In genomic region chr1:107138767-107139445, GRCh38 we compare ENCODE assay signal across 12 cellular contexts. TPM values are rescaled to one million over a fixed set of nuclear protein-coding genes. Genes with fewer than 3 reads are reported as not detected.
A peak's percentile ranks its signal among the peaks of the same experiment; 100 is the strongest.
DNase-seq lines count a peak whose midpoint lies in the region; FAIRE-seq and TF ChIP-seq lines count a peak whose summit lies in the region.
"Had no signal": no experiment of that assay in that cellular context is flagged by ENCODE, and none has a peak within 500 bp of the region (broad histone marks: within the 10 kb centered on the region; RNA-seq: fewer than 3 reads in every experiment).

No MANE protein-coding gene starts in this region.

- H3K4me1 Mint-ChIP-seq in neural crest cell = peaks cover 17% of the 10 kb centered on the region

- peak overlapping the region in 1 of 4 experiments; percentile 93 for H3K4me3 ChIP-seq in fibroblast of lung (replicated peaks in 1 of 4; ENCODE audit: control extremely low read depth in 1 of 4, insufficient read depth in 1 of 4, low read depth in 3 of 4, low read length in 4 of 4)

- H4K20me1 ChIP-seq in fibroblast of lung (ENCODE audit: control insufficient read depth, extremely low read depth, insufficient read depth, low read length) = no peaks in the 10 kb centered on the region

- no peak for TF ChIP-seq CTCF in fibroblast of lung (conservative IDR thresholded peaks at IDR 0.05 in 1 of 2, IDR thresholded peaks at IDR 0.05 in 1 of 2; ENCODE audit: low read depth in 1 of 2, low read length in 2 of 2)
- no peak for TF ChIP-seq CTCF in neural crest cell (conservative IDR thresholded peaks at IDR 0.05)
- no peak for TF ChIP-seq CTCF in GM10266 (IDR thresholded peaks at IDR 0.05; ENCODE audit: control insufficient read depth, insufficient read depth, low read depth, missing control alignments)

- no peaks in the 10 kb centered on the region for H3K27me3 ChIP-seq in fibroblast of lung (ENCODE audit: control insufficient read depth, insufficient read depth, low read length)

- H3K4me3 Mint-ChIP-seq in neural crest cell = peak overlapping the region; percentile 95

- H2AFZ ChIP-seq in fibroblast of lung (ENCODE audit: low read length) = no peak overlapping the region

- H3K36me3 Mint-ChIP-seq in neural crest cell (ENCODE audit: low read depth) = no peaks in the 10 kb centered on the region

- peak; percentile 87 for FAIRE-seq in RCC 7860 (lab: Jason Lieb, UNC)
- FAIRE-seq: TTC549 had no signal

- intact Hi-C loops in cardiac septum (cut with DNase I) = no loop called here

- H3K9me3 Mint-ChIP-seq in neural crest cell = no peaks in the 10 kb centered on the region

- H3K4me2 ChIP-seq in fibroblast of lung (ENCODE audit: extremely low read depth, insufficient read depth, low read length) = peak overlapping the region; percentile 88

- H3K27me3 Mint-ChIP-seq in neural crest cell (ENCODE audit: low read depth) = peaks cover 81% of the 10 kb centered on the region

- DNase-seq in ELF-1 (ENCODE audit: low read depth, low spot score) (peak; percentile 4), RCC 7860 (ENCODE audit: low spot score) (peak; percentile 90), fibroblast of lung (ENCODE audit: low read depth in 2 of 2) (peak in 1 of 2 donors; percentile 79), neural crest cell (ENCODE audit: low read depth, low spot score) (no peak), cardiac septum (ENCODE audit: low spot score) (no peak), DMS79 (lab: John Stamatoyannopoulos, UW) (no peak), GM10266 (ENCODE audit: extremely low spot score) (no peak)
- DNase-seq in stimulated activated CD4-positive, alpha-beta T cell treated with anti-CD3 and anti-CD28 coated beads, Interleukin-1b, Interleukin-23, amount 100 ng/mL, for 48 hours = no peak
- DNase-seq: glutamatergic neuron, NCI-H1048 had no signal

- H3K79me2 ChIP-seq in fibroblast of lung (ENCODE audit: control insufficient read depth, insufficient read depth, low read length) = no peaks in the 10 kb centered on the region

- no peak overlapping the region for H3K27ac Mint-ChIP-seq in neural crest cell (ENCODE audit: unreplicated experiment)

- no peaks in the 10 kb centered on the region for H3K9me3 ChIP-seq in fibroblast of lung (ENCODE audit: control insufficient read depth, insufficient read depth, low read depth, low read length)
- H3K9me3 ChIP-seq: suprapubic skin had no signal

- H3K9ac ChIP-seq in fibroblast of lung (ENCODE audit: insufficient read depth, low read length) = no peak overlapping the region

- no peaks in the 10 kb centered on the region for H3K36me3 ChIP-seq in fibroblast of lung (ENCODE audit: control insufficient read depth, insufficient read depth, low read length)
- H3K36me3 ChIP-seq: suprapubic skin had no signal

- H3K27ac ChIP-seq in fibroblast of lung (ENCODE audit: insufficient read depth, low read length) = no peak overlapping the region
- H3K27ac ChIP-seq: suprapubic skin had no signal

- peaks cover 4% of the 10 kb centered on the region for H3K4me1 ChIP-seq in fibroblast of lung (ENCODE audit: control insufficient read depth, extremely low read depth, insufficient read depth, low read length)

RNA-seq across cellular contexts. Expression of gene NTNG1, which starts 1.9 kb away (rescaled TPM):
- total RNA-seq in fibroblast of lung (4.4 and 8.6 TPM in 2 replicates), neural crest cell (1.1 and 1.3 TPM in 2 replicates), cardiac septum (not detected)
- 0.82 and 12.5 TPM in 2 replicates for polyA plus RNA-seq in fibroblast of lung
- polyA plus RNA-seq in fibroblast of lung (2012) = 0.29 and 6.8 TPM in 2 replicates
- polyA minus RNA-seq in fibroblast of lung (ENCODE audit: low replicate concordance) = 5.1 TPM in 1 of 2 replicates, not detected in the other

Comparison
In these comparisons a context has a peak if more than half of its experiments do, and no peak if none do; other contexts are left out.
1. DNase-seq: peak in ELF-1 (single experiment) and RCC 7860 (single experiment); none in neural crest cell (single experiment), stimulated activated CD4-positive, alpha-beta T cell treated with anti-CD3 and anti-CD28 coated beads, Interleukin-1b, Interleukin-23, amount 100 ng/mL, for 48 hours (single experiment), cardiac septum (single experiment), DMS79 (single experiment) and GM10266 (single experiment).